In genomic region chr15:82575335-82575734, GRCh38 we compare ENCODE assay signal across 33 cellular contexts.
"Had no signal": no experiment of that assay in that cellular context is flagged by ENCODE, and none has a peak within 500 bp of the region (broad histone marks: within the 10 kb centered on the region; RNA-seq: fewer than 3 reads in every experiment).

No MANE protein-coding gene starts in this region.

- H3K27ac ChIP-seq: adrenal gland, body of pancreas, brain microvascular endothelial cell, breast epithelium, VCaP had no signal

- H3K27me3 ChIP-seq: adrenal gland, body of pancreas, brain microvascular endothelial cell, breast epithelium had no signal

- DNase-seq: activated B cell treated with CpG ODN at 0.5 μM for 24 hours; activated CD4-positive, alpha-beta memory T cell treated with anti-CD3 and anti-CD28 coated beads for 36 hours; activated CD4-positive, alpha-beta T cell treated with anti-CD3 and anti-CD28 coated beads for 4 hours; activated CD4-positive, alpha-beta T cell treated with anti-CD3 and anti-CD28 coated beads, Interleukin-2, amount 10 ng/mL, durations not matched to agents 24 days and 14 days; activated CD4-positive, alpha-beta T cell treated with anti-CD3 and anti-CD28 coated beads, Interleukin-2, amount 50 U/mL, for 1 hour; activated CD4-positive, alpha-beta T cell treated with anti-CD3 and anti-CD28 coated beads, Interleukin-2, amount 50 U/mL, for 4 hours; activated CD4-positive, CD25-positive, alpha-beta regulatory T cell treated with anti-CD3 and anti-CD28 coated beads, Interleukin-2, amount 50 U/mL, for 72 hours; activated CD8-positive, alpha-beta memory T cell treated with anti-CD3 and anti-CD28 coated beads, Interleukin-2, amount 50 U/mL, for 4 hours; activated CD8-positive, alpha-beta T cell treated with anti-CD3 and anti-CD28 coated beads for 36 hours; activated effector memory CD4-positive, alpha-beta T cell treated with anti-CD3 and anti-CD28 coated beads, Interleukin-2, amount 50 U/mL, for 16 hours; activated gamma-delta T cell treated with Interleukin-2 at 50 U/mL for 16 hours; activated naive CD4-positive, alpha-beta T cell; activated naive CD4-positive, alpha-beta T cell treated with anti-CD3 and anti-CD28 coated beads for 36 hours; activated naive CD4-positive, alpha-beta T cell treated with anti-CD3 and anti-CD28 coated beads, Interleukin-2, amount 50 U/mL, for 16 hours; activated naive CD8-positive, alpha-beta T cell treated with anti-CD3 and anti-CD28 coated beads for 36 hours; activated T-cell treated with anti-CD3 and anti-CD28 coated beads for 4 hours; activated T-cell treated with anti-CD3 and anti-CD28 coated beads, Interleukin-2, amount 50 U/mL, for 1 hour; activated T-cell treated with anti-CD3 and anti-CD28 coated beads, Interleukin-2, amount 50 U/mL, for 4 hours; activated T-cell treated with anti-CD3 and anti-CD28 coated beads, Interleukin-2, amount 50 U/mL, for 72 hours; adrenal gland; amniotic stem cell; aorta; body of pancreas; brain microvascular endothelial cell; central memory CD4-positive, alpha-beta T cell; T-helper 9 cell had no signal

- H3K9me3 ChIP-seq: adrenal gland, body of pancreas, breast epithelium had no signal

- H3K36me3 ChIP-seq: adrenal gland, brain microvascular endothelial cell, breast epithelium had no signal

- ATAC-seq: activated CD8-positive, alpha-beta T cell treated with anti-CD3 and anti-CD28 coated beads for 36 hours; activated naive CD4-positive, alpha-beta T cell treated with anti-CD3 and anti-CD28 coated beads, Interleukin-2, amount 50 U/mL, for 72 hours; activated T-cell treated with anti-CD3 and anti-CD28 coated beads, Interleukin-2, amount 50 U/mL, for 4 hours; activated T-cell treated with anti-CD3 and anti-CD28 coated beads, Interleukin-2, amount 50 U/mL, for 72 hours; activated T-helper 17 cell treated with anti-CD3 and anti-CD28 coated beads, Interleukin-2, amount 50 U/mL, for 72 hours; body of pancreas had no signal

- H3K4me1 ChIP-seq: breast epithelium had no signal

- H3K4me3 ChIP-seq: adrenal gland, body of pancreas, breast epithelium had no signal

- FAIRE-seq: astrocyte, colon, TTC549 had no signal
